Comparison of ENCODE assay signal across 8 cellular contexts in the genomic region with DNA sequence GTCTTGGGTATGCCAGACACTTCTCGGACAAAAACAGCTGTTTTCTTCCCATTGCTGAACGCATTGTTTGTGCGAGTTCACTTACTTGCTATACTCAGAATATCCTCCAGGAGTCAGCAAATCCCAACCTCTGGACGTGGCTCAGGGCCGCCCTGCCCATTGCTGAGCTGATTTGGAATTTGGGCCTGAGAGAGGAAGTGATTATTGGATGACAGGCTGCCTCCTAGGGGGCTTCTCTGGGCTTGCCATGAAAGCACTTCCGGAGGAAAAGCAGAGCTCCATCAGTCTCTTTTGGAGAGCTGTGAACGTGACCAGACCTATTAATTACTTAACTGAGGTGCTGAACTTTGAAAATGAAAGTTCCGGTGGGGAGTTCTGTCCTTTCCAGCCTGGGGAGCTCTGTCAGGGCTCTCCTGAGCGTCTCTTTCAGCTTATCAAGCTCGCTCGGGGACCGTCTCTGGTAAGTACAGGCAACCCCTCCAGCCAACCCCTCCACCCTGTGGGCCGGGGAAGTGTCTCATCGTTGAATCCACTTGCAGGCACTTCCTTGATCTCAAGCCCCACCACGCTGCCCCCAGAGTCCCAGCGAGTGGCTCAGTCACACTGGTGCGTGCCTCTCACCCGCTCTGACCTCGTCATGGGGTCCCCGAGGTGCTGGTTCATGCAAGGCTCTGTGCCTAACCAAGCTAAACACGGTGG.
DNase-seq lines count a peak whose midpoint lies in the region; ATAC-seq, FAIRE-seq and TF ChIP-seq lines count a peak whose summit lies in the region.

No MANE protein-coding gene starts in this region.

- H3K36me3 Mint-ChIP-seq in naive B cell, result no peaks in the 10 kb centered on the region
- H3K36me3 Mint-ChIP-seq in stimulated activated effector memory CD8-positive, alpha-beta T cell treated with anti-CD3 and anti-CD28 coated beads, Interleukin-12 subunit alpha, Interleukin-12 subunit beta, amount 100 ng/mL, for 72 hours, result no peaks in the 10 kb centered on the region

- ATAC-seq in GM19438 (IDR thresholded peaks at IDR 0.05; ENCODE audit: low read depth, unreplicated experiment) (peak; percentile 81), naive B cell (ENCODE audit: low read depth in 2 of 2) (peak; percentile 87 to 96)
- peak; percentile 83 for ATAC-seq in stimulated activated effector memory CD8-positive, alpha-beta T cell treated with anti-CD3 and anti-CD28 coated beads, Interleukin-12 subunit alpha, Interleukin-12 subunit beta, amount 100 ng/mL, for 72 hours

- no peaks in the 10 kb centered on the region for H3K36me3 ChIP-seq in NT2/D1 (ENCODE audit: insufficient read depth, insufficient read length, low read length)

- H3K27ac ChIP-seq in C4-2B, result 0 out of 2 replicates have a peak overlapping the region, but pooled peaks have one; percentile 4

- peaks cover 4 to 9% (median 8%) of the 10 kb centered on the region in 3 donors for H3K4me1 Mint-ChIP-seq in naive B cell
- H3K4me1 Mint-ChIP-seq in stimulated activated effector memory CD8-positive, alpha-beta T cell treated with anti-CD3 and anti-CD28 coated beads, Interleukin-12 subunit alpha, Interleukin-12 subunit beta, amount 100 ng/mL, for 72 hours, result peaks cover 7% of the 10 kb centered on the region

- H3K4me3 ChIP-seq in NT2/D1 (ENCODE audit: insufficient read length, low read depth), result no peak overlapping the region
- peak overlapping the region; percentile 37 for H3K4me3 ChIP-seq in epithelial cell of proximal tubule (ENCODE audit: low read depth, low read length)

- TF ChIP-seq CTCF in C4-2B (conservative IDR thresholded peaks at IDR 0.05), result peak; percentile 88
- TF ChIP-seq CTCF in epithelial cell of proximal tubule (conservative IDR thresholded peaks at IDR 0.05; ENCODE audit: low read depth, low read length), result peak; percentile 95

- no peaks in the 10 kb centered on the region for H3K9me3 Mint-ChIP-seq in naive B cell
- no peaks in the 10 kb centered on the region for H3K9me3 Mint-ChIP-seq in stimulated activated effector memory CD8-positive, alpha-beta T cell treated with anti-CD3 and anti-CD28 coated beads, Interleukin-12 subunit alpha, Interleukin-12 subunit beta, amount 100 ng/mL, for 72 hours

- peaks cover 5 to 23% (median 18%) of the 10 kb centered on the region in 3 donors for H3K27me3 Mint-ChIP-seq in naive B cell

- H3K4me3 Mint-ChIP-seq in naive B cell, result peak overlapping the region in 7 of 8 donors; percentile 16 to 83 (median 75)
- H3K4me3 Mint-ChIP-seq in stimulated activated effector memory CD8-positive, alpha-beta T cell treated with anti-CD3 and anti-CD28 coated beads, Interleukin-12 subunit alpha, Interleukin-12 subunit beta, amount 100 ng/mL, for 72 hours, result peak overlapping the region; percentile 50

- H3K9ac ChIP-seq in NT2/D1 (ENCODE audit: insufficient read length, low read depth), result no peak overlapping the region

- peak; percentile 84 for DNase-seq in HTR-8/SVneo (ENCODE audit: insufficient read length, low spot score)
- DNase-seq in NT2/D1 (ENCODE audit: low read depth, low spot score), result peak; percentile 92
- DNase-seq in activated CD8-positive, alpha-beta memory T cell treated with anti-CD3 and anti-CD28 coated beads, Interleukin-2, amount 50 U/mL, for 24 hours (ENCODE audit: extremely low read depth), result peak; percentile 14
- DNase-seq in epithelial cell of proximal tubule (ENCODE audit: low read depth), result peak; percentile 39
- peak; percentile 54 for DNase-seq in naive B cell
- peak; percentile 31 to 69 for DNase-seq in stimulated activated effector memory CD8-positive, alpha-beta T cell treated with anti-CD3 and anti-CD28 coated beads, Interleukin-12 subunit alpha, Interleukin-12 subunit beta, amount 100 ng/mL, for 72 hours (ENCODE audit: low spot score in 2 of 2)

- no peaks in the 10 kb centered on the region for H3K9me3 ChIP-seq in NT2/D1 (ENCODE audit: insufficient read depth, low read length)

- no peak overlapping the region for H3K27ac Mint-ChIP-seq in naive B cell
- H3K27ac Mint-ChIP-seq in stimulated activated effector memory CD8-positive, alpha-beta T cell treated with anti-CD3 and anti-CD28 coated beads, Interleukin-12 subunit alpha, Interleukin-12 subunit beta, amount 100 ng/mL, for 72 hours, result no peak overlapping the region

- H3K4me1 ChIP-seq in NT2/D1 (ENCODE audit: insufficient read depth, insufficient read length), result no peaks in the 10 kb centered on the region

- peak; percentile 58 for FAIRE-seq in HTR-8/SVneo (lab: Jason Lieb, UNC)

- H3K27me3 ChIP-seq in NT2/D1 (ENCODE audit: insufficient read depth, insufficient read length), result no peaks in the 10 kb centered on the region

Comparison
In these comparisons a context has a peak if more than half of its experiments do, and no peak if none do; other contexts are left out.
1. DNase-seq: peak in every context shown above with its lines; median percentile 92 in NT2/D1; 84 in HTR-8/SVneo; 54 in naive B cell; 50 in stimulated activated effector memory CD8-positive, alpha-beta T cell treated with anti-CD3 and anti-CD28 coated beads, Interleukin-12 subunit alpha, Interleukin-12 subunit beta, amount 100 ng/mL, for 72 hours; 39 in epithelial cell of proximal tubule; 14 in activated CD8-positive, alpha-beta memory T cell treated with anti-CD3 and anti-CD28 coated beads, Interleukin-2, amount 50 U/mL, for 24 hours.